ENCODE assay signal across 8 cellular contexts in the genomic region with DNA sequence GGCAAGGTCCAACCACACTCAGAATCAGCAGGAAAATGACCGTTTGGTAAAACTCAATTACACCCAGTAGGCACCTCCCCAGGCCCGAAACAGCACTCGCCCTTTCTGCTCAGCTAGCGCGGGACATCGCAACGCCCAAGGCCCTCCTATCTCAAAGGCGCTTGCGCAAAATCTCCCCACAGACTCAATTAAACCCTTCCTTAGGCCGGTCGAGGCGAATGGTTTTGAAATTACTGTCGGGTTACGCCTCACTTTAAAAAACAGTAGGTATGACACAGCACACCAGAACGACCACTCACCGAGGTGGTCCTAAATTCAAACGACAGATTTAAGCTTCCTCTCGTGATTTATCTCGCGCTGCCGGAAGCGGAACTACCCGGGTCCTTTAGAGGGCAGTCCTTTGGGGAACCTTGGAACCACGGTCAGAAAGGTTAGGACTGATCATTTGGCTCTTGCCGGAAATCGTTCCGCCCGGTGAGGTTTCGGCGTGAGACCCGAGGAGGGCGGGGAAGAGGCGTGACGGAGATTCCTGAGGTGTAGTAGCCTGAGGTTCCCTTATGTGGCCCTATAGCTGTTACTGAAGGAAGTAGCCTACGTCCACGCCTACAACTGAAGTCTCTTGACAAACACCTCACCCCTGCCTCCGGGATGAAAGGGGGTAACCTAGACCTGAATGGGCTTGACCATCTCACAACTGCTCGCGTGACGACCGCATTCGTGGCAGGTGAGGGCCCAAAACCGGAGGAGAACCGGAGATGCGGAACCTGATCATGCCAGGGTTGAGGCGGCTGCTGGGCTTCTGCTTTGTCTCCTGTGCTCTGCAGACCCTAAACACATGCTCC. TPM values are rescaled to one million over a fixed set of nuclear protein-coding genes. Genes with fewer than 3 reads are reported as not detected.
A peak's percentile ranks its signal among the peaks of the same experiment; 100 is the strongest.
DNase-seq lines count a peak whose midpoint lies in the region; ATAC-seq, FAIRE-seq and TF ChIP-seq lines count a peak whose summit lies in the region.

A gene with protein sequence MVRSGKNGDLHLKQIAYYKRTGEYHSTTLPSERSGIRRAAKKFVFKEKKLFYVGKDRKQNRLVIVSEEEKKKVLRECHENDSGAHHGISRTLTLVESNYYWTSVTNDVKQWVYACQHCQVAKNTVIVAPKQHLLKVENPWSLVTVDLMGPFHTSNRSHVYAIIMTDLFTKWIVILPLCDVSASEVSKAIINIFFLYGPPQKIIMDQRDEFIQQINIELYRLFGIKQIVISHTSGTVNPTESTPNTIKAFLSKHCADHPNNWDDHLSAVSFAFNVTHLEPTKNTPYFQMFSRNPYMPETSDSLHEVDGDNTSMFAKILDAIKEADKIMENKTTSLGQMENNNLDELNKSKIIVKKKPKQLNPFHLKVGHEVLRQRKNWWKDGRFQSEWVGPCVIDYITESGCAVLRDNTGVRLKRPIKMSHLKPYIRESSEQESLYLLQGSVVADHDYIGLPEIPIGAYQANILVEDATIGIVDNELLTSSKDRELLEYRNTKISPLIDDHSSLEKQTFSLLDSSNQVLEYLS (minus strand): TSS at position 374 of the 842 bp plus-strand sequence. CDS start 11,431 bp downstream, outside the sequence.
Gene PPIP5K2, plus strand, starts transcription at position 537 of the 842 bp plus-strand sequence. CDS start 9,289 bp downstream, outside the sequence.

- no peaks in the 10 kb centered on the region for H3K36me3 Mint-ChIP-seq in chondrocyte (ENCODE audit: low read depth)

- H3K9ac ChIP-seq in kidney (ENCODE audit: low read length in 2 of 2), result peak within 1 kb of the TSS; percentile 90 to 95

- no peaks in the 10 kb centered on the region for H3K9me3 ChIP-seq in kidney (ENCODE audit: control insufficient read depth in 1 of 2, low read length in 2 of 2)

- peak; percentile 97 to 98 for DNase-seq in AML-193 (lab: John Stamatoyannopoulos, UW)
- DNase-seq in NCI-H510A (lab: John Stamatoyannopoulos, UW), result peak; percentile 92
- DNase-seq in activated CD4-positive, alpha-beta T cell treated with anti-CD3 and anti-CD28 coated beads for 1 hour, result peak; percentile 95
- DNase-seq in chondrocyte (ENCODE audit: low spot score), result peak; percentile 96
- DNase-seq in kidney, result peak; percentile 97
- peak; percentile 96 for DNase-seq in stimulated activated CD4-positive, alpha-beta T cell treated with anti-CD3 and anti-CD28 coated beads, Interleukin-15, amount 100 ng/mL, for 24 hours

- peak within 1 kb of the TSS; percentile 99 for H3K27ac Mint-ChIP-seq in chondrocyte (ENCODE audit: unreplicated experiment)

- TF ChIP-seq CTCF in chondrocyte (IDR thresholded peaks at IDR 0.05), result no peak
- no peak for TF ChIP-seq CTCF in kidney (IDR thresholded peaks at IDR 0.05; ENCODE audit: borderline replicate concordance, extremely low read depth, insufficient read depth)

- H3K4me1 Mint-ChIP-seq in chondrocyte (ENCODE audit: low read depth), result peaks cover 35% of the 10 kb centered on the region

- peak within 1 kb of the TSS; percentile 86 to 93 for H3K4me3 ChIP-seq in kidney (ENCODE audit: low read length in 2 of 2)

- H3K9me3 Mint-ChIP-seq in chondrocyte (ENCODE audit: low read depth), result no peaks in the 10 kb centered on the region

- TF ChIP-seq POLR2A in GM19099 (IDR thresholded peaks at IDR 0.05; ENCODE audit: extremely low read depth, insufficient read length, low read depth), result peak; percentile 79

- H3K36me3 ChIP-seq in kidney (ENCODE audit: control insufficient read depth in 1 of 2, insufficient read depth in 2 of 2, low read length in 2 of 2), result no peaks in the 10 kb centered on the region

- intact Hi-C loops in kidney (cut with DNase I), result no loop called here

- peak; percentile 92 for FAIRE-seq in kidney (lab: Jason Lieb, UNC)

- peaks cover 0 to 3% of the 10 kb centered on the region in 2 donors for H3K4me1 ChIP-seq in kidney (ENCODE audit: control insufficient read depth in 1 of 2, insufficient read depth in 1 of 2, low read depth in 1 of 2, low read length in 2 of 2)

- ATAC-seq in HG03432 (IDR thresholded peaks at IDR 0.05; ENCODE audit: unreplicated experiment), result peak; percentile 92

- peak within 1 kb of the TSS; percentile 92 for H3K4me3 Mint-ChIP-seq in chondrocyte (ENCODE audit: unreplicated experiment)

- H3K27me3 Mint-ChIP-seq in chondrocyte (ENCODE audit: low read depth), result no peaks in the 10 kb centered on the region

- H3K27ac ChIP-seq in kidney (ENCODE audit: low read depth in 2 of 2, low read length in 2 of 2), result peak within 1 kb of the TSS; percentile 96 to 98

RNA-seq across cellular contexts. Expression of the first gene that starts in this region (rescaled TPM):
- total RNA-seq in chondrocyte, result 3.3 to 5.5 TPM (median 4.5 TPM) in 3 replicates
- 8.1 TPM for total RNA-seq in kidney
- 6.3 TPM for polyA plus RNA-seq in kidney (ENCODE audit: insufficient read depth, low read depth, low replicate concordance)

RNA-seq across cellular contexts. Expression of gene PPIP5K2, which starts in this region (rescaled TPM):
- total RNA-seq in chondrocyte (50.6 to 82.9 TPM (median 57.8 TPM) in 3 replicates), kidney (56.4 TPM)
- polyA plus RNA-seq in kidney (ENCODE audit: insufficient read depth, low read depth, low replicate concordance), result 17.1 TPM

Comparison
In these comparisons a context has a peak if more than half of its experiments do, and no peak if none do; other contexts are left out.
1. Peak in every context shown above with its lines: DNase-seq, ATAC-seq, H3K4me3 ChIP-seq and H3K27ac ChIP-seq.